8 cellular contexts compared by ENCODE assay signal in the genomic region with DNA sequence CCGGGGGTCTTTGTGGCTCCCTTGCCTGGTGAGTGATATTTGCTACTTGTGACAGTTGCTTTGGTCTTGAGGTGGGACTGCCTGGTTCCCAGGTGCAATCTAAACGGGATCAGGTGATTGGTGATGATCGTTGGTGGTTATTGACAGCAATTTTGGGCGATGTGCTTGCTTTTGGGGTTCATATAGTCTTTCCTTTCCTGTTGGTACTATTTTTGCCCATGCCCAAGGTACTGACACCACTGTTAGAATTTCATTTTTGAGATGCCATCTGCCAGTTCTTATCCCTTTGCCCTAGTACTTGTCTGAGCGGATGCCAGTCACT. TPM values are rescaled to one million over a fixed set of nuclear protein-coding genes. Genes with fewer than 3 reads are reported as not detected.
A peak's percentile ranks its signal among the peaks of the same experiment; 100 is the strongest.
DNase-seq lines count a peak whose midpoint lies in the region; ATAC-seq and TF ChIP-seq lines count a peak whose summit lies in the region.

No MANE protein-coding gene starts in this region.

- peak overlapping the region; percentile 89 to 98 (median 93) for H3K27ac Mint-ChIP-seq in CD4-positive, CD25-positive, alpha-beta regulatory T cell
- H3K27ac Mint-ChIP-seq in effector memory CD8-positive, alpha-beta T cell, result peak overlapping the region; percentile 95
- peak overlapping the region; percentile 55 for H3K27ac Mint-ChIP-seq in neural progenitor cell

- peak overlapping the region; percentile 98 for H3K4me2 ChIP-seq in neural progenitor cell

- H3K79me2 ChIP-seq in neural progenitor cell (ENCODE audit: low read depth), result peaks cover 42% of the 10 kb centered on the region

- peak overlapping the region; percentile 93 for H2AFZ ChIP-seq in neural progenitor cell (replicated peaks)

- no peaks in the 10 kb centered on the region for H3K27me3 ChIP-seq in CD4-positive, CD25-positive, alpha-beta regulatory T cell (ENCODE audit: control insufficient read depth, insufficient read depth, low read length)
- H3K27me3 ChIP-seq in NT2/D1 (ENCODE audit: insufficient read depth, insufficient read length), result no peaks in the 10 kb centered on the region
- no peaks in the 10 kb centered on the region for H3K27me3 ChIP-seq in neural progenitor cell

- H3K9me3 Mint-ChIP-seq in CD4-positive, CD25-positive, alpha-beta regulatory T cell, result no peaks in the 10 kb centered on the region
- peaks cover 0 to 7% of the 10 kb centered on the region in 2 donors for H3K9me3 Mint-ChIP-seq in effector memory CD8-positive, alpha-beta T cell
- peaks cover 6% of the 10 kb centered on the region for H3K9me3 Mint-ChIP-seq in neural progenitor cell

- peak in 1 of 3 donors; percentile 31 for DNase-seq in CD4-positive, CD25-positive, alpha-beta regulatory T cell
- DNase-seq in NT2/D1 (ENCODE audit: low read depth, low spot score) (no peak), neural progenitor cell (ENCODE audit: low spot score) (no peak), NCI-H187 (lab: John Stamatoyannopoulos, UW) (no peak), CD1c-positive myeloid dendritic cell (ENCODE audit: extremely low spot score) (no peak), GM20000 (ENCODE audit: low spot score) (no peak)
- no peak for DNase-seq in effector memory CD8-positive, alpha-beta T cell

- H3K27ac ChIP-seq in CD4-positive, CD25-positive, alpha-beta regulatory T cell (ENCODE audit: insufficient read depth, low read length, poor library complexity, severe bottlenecking), result peak overlapping the region; percentile 95
- no peak overlapping the region for H3K27ac ChIP-seq in neural progenitor cell

- H3K27me3 Mint-ChIP-seq in CD4-positive, CD25-positive, alpha-beta regulatory T cell, result peaks cover 6% of the 10 kb centered on the region
- H3K27me3 Mint-ChIP-seq in effector memory CD8-positive, alpha-beta T cell, result no peaks in the 10 kb centered on the region
- no peaks in the 10 kb centered on the region for H3K27me3 Mint-ChIP-seq in neural progenitor cell (ENCODE audit: insufficient read depth, low read depth)

- H3K4me3 ChIP-seq in CD4-positive, CD25-positive, alpha-beta regulatory T cell (ENCODE audit: low read depth, low read length), result peak overlapping the region; percentile 93
- H3K4me3 ChIP-seq in NT2/D1 (ENCODE audit: insufficient read length, low read depth) (peak overlapping the region; percentile 81), neural progenitor cell (peak overlapping the region; percentile 74)

- H3K4me1 Mint-ChIP-seq in CD4-positive, CD25-positive, alpha-beta regulatory T cell, result peaks cover 21 to 65% (median 44%) of the 10 kb centered on the region in 4 donors
- peaks cover 35 to 36% of the 10 kb centered on the region in 2 donors for H3K4me1 Mint-ChIP-seq in effector memory CD8-positive, alpha-beta T cell (ENCODE audit: low read depth in 2 of 2)
- H3K4me1 Mint-ChIP-seq in neural progenitor cell, result peaks cover 12% of the 10 kb centered on the region

- peaks cover 7% of the 10 kb centered on the region for H4K20me1 ChIP-seq in neural progenitor cell (ENCODE audit: low read depth)

- no peaks in the 10 kb centered on the region for H3K36me3 ChIP-seq in CD4-positive, CD25-positive, alpha-beta regulatory T cell (ENCODE audit: control insufficient read depth, insufficient read depth, low read length)
- H3K36me3 ChIP-seq in NT2/D1 (ENCODE audit: insufficient read depth, insufficient read length, low read length) (peaks cover 2% of the 10 kb centered on the region), neural progenitor cell (no peaks in the 10 kb centered on the region)

- ATAC-seq in CD4-positive, CD25-positive, alpha-beta regulatory T cell (ENCODE audit: low read depth in 2 of 2), result no peak
- no peak for ATAC-seq in effector memory CD8-positive, alpha-beta T cell (replicated peaks)
- no peak for ATAC-seq in HG02884 (IDR thresholded peaks at IDR 0.05; ENCODE audit: unreplicated experiment)

- H3K9me3 ChIP-seq in CD4-positive, CD25-positive, alpha-beta regulatory T cell (ENCODE audit: control insufficient read depth in 2 of 2, low read length in 2 of 2), result no peaks in the 10 kb centered on the region
- H3K9me3 ChIP-seq in NT2/D1 (ENCODE audit: insufficient read depth, low read length), result no peaks in the 10 kb centered on the region
- no peaks in the 10 kb centered on the region for H3K9me3 ChIP-seq in neural progenitor cell (ENCODE audit: low read depth)

- peaks cover 44% of the 10 kb centered on the region for H3K4me1 ChIP-seq in CD4-positive, CD25-positive, alpha-beta regulatory T cell (ENCODE audit: control insufficient read depth, insufficient read depth, low read length, poor library complexity, severe bottlenecking)
- H3K4me1 ChIP-seq in NT2/D1 (ENCODE audit: insufficient read depth, insufficient read length), result no peaks in the 10 kb centered on the region
- H3K4me1 ChIP-seq in neural progenitor cell, result peaks cover 16% of the 10 kb centered on the region

- H3K36me3 Mint-ChIP-seq in CD4-positive, CD25-positive, alpha-beta regulatory T cell, result peaks cover 15% of the 10 kb centered on the region
- H3K36me3 Mint-ChIP-seq in effector memory CD8-positive, alpha-beta T cell (ENCODE audit: insufficient read depth), result peaks cover 9% of the 10 kb centered on the region
- no peaks in the 10 kb centered on the region for H3K36me3 Mint-ChIP-seq in neural progenitor cell

- H3K9ac ChIP-seq in NT2/D1 (ENCODE audit: insufficient read length, low read depth), result peak overlapping the region; percentile 83
- peak overlapping the region; percentile 5 for H3K9ac ChIP-seq in neural progenitor cell

- peaks cover 11% of the 10 kb centered on the region for H3F3A ChIP-seq in neural progenitor cell (ENCODE audit: low read depth)

- TF ChIP-seq CTCF in neural progenitor cell (IDR thresholded peaks at IDR 0.05), result no peak
- TF ChIP-seq CTCF in GM20000 (IDR thresholded peaks at IDR 0.05; ENCODE audit: extremely low read depth, missing control alignments), result no peak

- peak overlapping the region; percentile 90 to 98 (median 91) for H3K4me3 Mint-ChIP-seq in CD4-positive, CD25-positive, alpha-beta regulatory T cell
- peak overlapping the region; percentile 92 to 94 for H3K4me3 Mint-ChIP-seq in effector memory CD8-positive, alpha-beta T cell
- peak overlapping the region; percentile 90 for H3K4me3 Mint-ChIP-seq in neural progenitor cell

RNA-seq across cellular contexts. Expression of gene WDR7, which starts 0.6 kb away (rescaled TPM):
- 76.4 TPM for total RNA-seq in CD4-positive, CD25-positive, alpha-beta regulatory T cell
- 10 to 100 TPM; 27.8 to 33.0 (median 29.7) TPM for polyA plus RNA-seq in CD4-positive, CD25-positive, alpha-beta regulatory T cell
- total RNA-seq in neural progenitor cell (ENCODE audit: low replicate concordance), result 8.3 and 12.3 TPM in 2 replicates

RNA-seq across cellular contexts. Expression of gene TXNL1, which starts 13.3 kb away (rescaled TPM):
- 39.9 TPM for total RNA-seq in CD4-positive, CD25-positive, alpha-beta regulatory T cell
- polyA plus RNA-seq in CD4-positive, CD25-positive, alpha-beta regulatory T cell, result 10 to 100 TPM; 57.9 to 70.2 (median 65.2) TPM
- 75.6 and 128 TPM in 2 replicates for total RNA-seq in neural progenitor cell (ENCODE audit: low replicate concordance)
